15 cellular contexts compared by ENCODE assay signal in the genomic region with DNA sequence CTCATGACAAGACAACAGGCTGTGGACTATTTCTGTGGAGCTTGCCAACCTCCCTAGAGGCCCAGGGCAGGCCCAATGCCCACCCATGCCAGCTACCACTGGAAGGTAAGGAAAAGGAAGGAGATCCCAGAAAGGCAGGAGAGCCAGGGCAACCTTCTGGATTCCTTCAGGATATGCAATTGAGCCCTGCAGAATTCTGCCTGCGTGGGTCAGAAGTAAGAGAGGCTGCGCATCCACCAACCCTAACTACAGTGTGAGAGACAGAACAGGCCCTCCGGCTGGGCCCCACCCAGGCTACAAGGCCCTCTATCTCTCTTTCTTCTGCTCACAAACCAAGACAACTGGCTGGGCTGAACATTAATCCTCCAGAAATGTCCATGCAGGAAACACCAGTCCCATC. TPM values are rescaled to one million over a fixed set of nuclear protein-coding genes. Genes with fewer than 3 reads are reported as not detected.
DNase-seq lines count a peak whose midpoint lies in the region; ATAC-seq and TF ChIP-seq lines count a peak whose summit lies in the region.
"Had no signal": no experiment of that assay in that cellular context is flagged by ENCODE, and none has a peak within 500 bp of the region (broad histone marks: within the 10 kb centered on the region; RNA-seq: fewer than 3 reads in every experiment).

No MANE protein-coding gene starts in this region.

- H3K4me3 ChIP-seq in IMR-90 (ENCODE audit: insufficient read depth, low read depth, low read length) (no peak overlapping the region), RWPE2 (ENCODE audit: severe bottlenecking) (no peak overlapping the region)
- H3K4me3 ChIP-seq: A549, GM23338 had no signal

- WGBS in IMR-90 (ENCODE audit: extremely low coverage in 2 of 2, insufficient read length in 1 of 2), 2 experiments = no CpG with 5 or more reads among the region's 3 CpGs

- H3K4me1 Mint-ChIP-seq in endothelial cell (ENCODE audit: unreplicated experiment) (peaks cover 11% of the 10 kb centered on the region), osteocyte (ENCODE audit: unreplicated experiment) (no peaks in the 10 kb centered on the region)

- no peaks in the 10 kb centered on the region for H3K9me3 ChIP-seq in IMR-90 (ENCODE audit: control insufficient read depth, insufficient read depth, low read length)
- H3K9me3 ChIP-seq in RWPE2 (ENCODE audit: severe bottlenecking) = no peaks in the 10 kb centered on the region
- H3K9me3 ChIP-seq: A549, BE2C had no signal

- no TSS peak for BruUV-seq in IMR-90 (replicated peaks; lab: Mats Ljungman, UMichigan)

- peaks cover 16% of the 10 kb centered on the region for H3K9me1 ChIP-seq in IMR-90 (ENCODE audit: insufficient read depth, low read length)

- dilution Hi-C loops in IMR-90 (cut with HindIII; ENCODE audit: low sequenced_read_pairs, unreplicated experiment) = no loop called here

- H3K27me3 Mint-ChIP-seq in endothelial cell (ENCODE audit: unreplicated experiment) (peaks cover 7% of the 10 kb centered on the region), osteocyte (ENCODE audit: unreplicated experiment) (no peaks in the 10 kb centered on the region)
- H3K27me3 Mint-ChIP-seq: CD4-positive, alpha-beta memory T cell had no signal

- H4K8ac ChIP-seq in IMR-90 (ENCODE audit: low read depth in 2 of 2, low read length in 2 of 2) = no peak overlapping the region

- H3K4me3 Mint-ChIP-seq in endothelial cell (ENCODE audit: unreplicated experiment) (no peak overlapping the region), osteocyte (ENCODE audit: unreplicated experiment) (no peak overlapping the region)
- H3K4me3 Mint-ChIP-seq: GM23338 had no signal

- H2BK5ac ChIP-seq in IMR-90 (ENCODE audit: low read depth, low read length, poor library complexity, severe bottlenecking) = no peak overlapping the region

- no peak overlapping the region for H3K4me2 ChIP-seq in IMR-90 (ENCODE audit: low read depth, low read length)
- H3K4me2 ChIP-seq: A549, GM23338 had no signal

- H2AK9ac ChIP-seq in IMR-90 (replicated peaks; ENCODE audit: low read depth, low read length, poor library complexity) = no peak overlapping the region

- no peak overlapping the region for H3K18ac ChIP-seq in IMR-90 (ENCODE audit: low read depth, low read length)

- no peak overlapping the region for H2BK20ac ChIP-seq in IMR-90 (ENCODE audit: low read depth, low read length)

- H3K23ac ChIP-seq in IMR-90 (ENCODE audit: low read depth, low read length) = no peak overlapping the region; the same call in 1 of the 2 replicates

- H3K36me3 Mint-ChIP-seq in endothelial cell (ENCODE audit: low read depth, unreplicated experiment) (peaks cover 4% of the 10 kb centered on the region), osteocyte (ENCODE audit: unreplicated experiment) (peaks cover 3% of the 10 kb centered on the region)

- ATAC-seq in IMR-90 (ENCODE audit: low read depth) (no peak), RWPE2 (ENCODE audit: low read depth) (no peak)
- ATAC-seq: A549, GM23338 had no signal

- H3K27me3 ChIP-seq in IMR-90 (ENCODE audit: control insufficient read depth, insufficient read depth, low read length) (no peaks in the 10 kb centered on the region), RWPE2 (ENCODE audit: insufficient read depth, poor library complexity, severe bottlenecking) (no peaks in the 10 kb centered on the region)
- H3K27me3 ChIP-seq: BE2C had no signal

- no peaks in the 10 kb centered on the region for H4K20me1 ChIP-seq in IMR-90 (ENCODE audit: insufficient read depth, low read length)

- H3K36me3 ChIP-seq in IMR-90 (ENCODE audit: control insufficient read depth, insufficient read depth, low read length) (0 out of 2 replicates have a peak, but pooled peaks cover 1% of the 10 kb centered on the region), RWPE2 (ENCODE audit: low read depth) (peaks cover 30% of the 10 kb centered on the region)
- H3K36me3 ChIP-seq: BE2C had no signal

- no peaks in the 10 kb centered on the region for H3K9me3 Mint-ChIP-seq in endothelial cell (ENCODE audit: unreplicated experiment)
- H3K9me3 Mint-ChIP-seq in osteocyte (ENCODE audit: unreplicated experiment) = no peaks in the 10 kb centered on the region
- H3K9me3 Mint-ChIP-seq: CD4-positive, alpha-beta memory T cell; GM23338 had no signal

- no peak overlapping the region for H2AK5ac ChIP-seq in IMR-90 (ENCODE audit: low read depth, low read length)

- no peak overlapping the region for H3K14ac ChIP-seq in IMR-90 (replicated peaks; ENCODE audit: low read depth, low read length)

- H2BK120ac ChIP-seq in IMR-90 (ENCODE audit: low read depth, low read length) = no peak overlapping the region

- H4K91ac ChIP-seq in IMR-90 (ENCODE audit: insufficient read depth, low read depth, low read length) = no peak overlapping the region

- TF ChIP-seq RAD21 in IMR-90 (IDR thresholded peaks at IDR 0.05; ENCODE audit: low read length) = no peak

- no peak overlapping the region for H2BK15ac ChIP-seq in IMR-90 (ENCODE audit: low read depth, low read length)

- CTCF ChIA-PET in IMR-90 (lab: Yijun Ruan, JAX) = no interaction called here

- POLR2A ChIA-PET in IMR-90 (lab: Charles Lee; ENCODE audit: unreplicated experiment) = no interaction called here

- in situ Hi-C loops in IMR-90 (cut with MboI; ENCODE audit: low sequenced_read_pairs) = no loop called here

- H3K27ac ChIP-seq in IMR-90 (ENCODE audit: insufficient read depth, low read length) (no peak overlapping the region), RWPE2 (ENCODE audit: poor library complexity, severe bottlenecking) (no peak overlapping the region)
- H3K27ac ChIP-seq: A549, C4-2B had no signal

- no peak overlapping the region for H3K56ac ChIP-seq in IMR-90 (ENCODE audit: extremely low read depth, insufficient read depth, low read length)

- TF ChIP-seq CTCF in IMR-90 (conservative IDR thresholded peaks at IDR 0.05; ENCODE audit: low read depth, low read length) (no peak), RWPE2 (IDR thresholded peaks at IDR 0.05; ENCODE audit: poor library complexity, severe bottlenecking) (no peak), endothelial cell (IDR thresholded peaks at IDR 0.05; ENCODE audit: unreplicated experiment) (no peak), osteocyte (IDR thresholded peaks at IDR 0.05) (no peak)

- H3K4ac ChIP-seq in IMR-90 (ENCODE audit: low read depth, low read length) = no peak overlapping the region

- H4K5ac ChIP-seq in IMR-90 (ENCODE audit: low read depth, low read length) = no peak overlapping the region

- DNase-seq in IMR-90 (no peak), RWPE2 (ENCODE audit: low spot score) (peak; percentile 56), endothelial cell (ENCODE audit: low spot score) (no peak), osteocyte (ENCODE audit: extremely low spot score, unreplicated experiment) (peak; percentile 63), NCI-H345 (lab: John Stamatoyannopoulos, UW) (no peak), cerebellar nuclear complex (lab: John Stamatoyannopoulos, UW) (no peak)
- no peak for DNase-seq in stimulated activated CD4-positive, alpha-beta T cell treated with anti-CD3 and anti-CD28 coated beads, Interleukin-2, amount 100 ng/mL, for 24 hours
- DNase-seq in activated CD4-positive, alpha-beta T cell treated with anti-CD3 and anti-CD28 coated beads for 1 hour = no peak
- DNase-seq: BE2C; CD4-positive, alpha-beta memory T cell; DMS79; H7 had no signal

- H3K9ac ChIP-seq in IMR-90 (ENCODE audit: low read depth, low read length) = no peak overlapping the region

- H3K79me1 ChIP-seq in IMR-90 (ENCODE audit: low read depth in 1 of 2, low read length in 2 of 2) = no peaks in the 10 kb centered on the region

- H2AFZ ChIP-seq in IMR-90 (replicated peaks; ENCODE audit: low read length, poor library complexity) = peak overlapping the region; percentile 35
- H2AFZ ChIP-seq: GM23338 had no signal

- intact Hi-C loops in IMR-90 (cut with micrococcal nuclease) = loop anchor here (10.0 kb wide), 1 partner anchor 391 kb away; no protein-coding TSS in a partner anchor

- TF ChIP-seq POLR2A in IMR-90 (IDR thresholded peaks at IDR 0.05; ENCODE audit: low read depth, low read length) = no peak

- H3K4me1 ChIP-seq in IMR-90 (ENCODE audit: control insufficient read depth, insufficient read depth, low read length) (peaks cover 3% of the 10 kb centered on the region), RWPE2 (ENCODE audit: insufficient read depth, poor library complexity, severe bottlenecking) (peaks cover under 1% of the 10 kb centered on the region)
- H3K4me1 ChIP-seq: A549, BE2C had no signal

- H3K27ac Mint-ChIP-seq in endothelial cell (ENCODE audit: unreplicated experiment) (peak overlapping the region; percentile 7), osteocyte (ENCODE audit: unreplicated experiment) (no peak overlapping the region)

TF ChIP-seq in IMR-90, 13 proteins besides CTCF, POLR2A, EP300 and RAD21 (continues in another document):
- no peak for TF ChIP-seq MAFK (IDR thresholded peaks at IDR 0.05; ENCODE audit: low read depth, low read length)
- TF ChIP-seq CEBPB (IDR thresholded peaks at IDR 0.05; ENCODE audit: low read depth, low read length) = no peak
- TF ChIP-seq, protein P1, sequence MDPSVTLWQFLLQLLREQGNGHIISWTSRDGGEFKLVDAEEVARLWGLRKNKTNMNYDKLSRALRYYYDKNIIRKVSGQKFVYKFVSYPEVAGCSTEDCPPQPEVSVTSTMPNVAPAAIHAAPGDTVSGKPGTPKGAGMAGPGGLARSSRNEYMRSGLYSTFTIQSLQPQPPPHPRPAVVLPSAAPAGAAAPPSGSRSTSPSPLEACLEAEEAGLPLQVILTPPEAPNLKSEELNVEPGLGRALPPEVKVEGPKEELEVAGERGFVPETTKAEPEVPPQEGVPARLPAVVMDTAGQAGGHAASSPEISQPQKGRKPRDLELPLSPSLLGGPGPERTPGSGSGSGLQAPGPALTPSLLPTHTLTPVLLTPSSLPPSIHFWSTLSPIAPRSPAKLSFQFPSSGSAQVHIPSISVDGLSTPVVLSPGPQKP (IDR thresholded peaks at IDR 0.05; ENCODE audit: borderline replicate concordance, low read depth, low read length) = no peak
- no peak for TF ChIP-seq SMC3 (IDR thresholded peaks at IDR 0.05; ENCODE audit: low read depth, low read length)
- TF ChIP-seq NFE2L2 (IDR thresholded peaks at IDR 0.05; ENCODE audit: low read depth, low read length) = no peak

RNA-seq across cellular contexts. Expression of a gene that starts 15.0 kb away (rescaled TPM):
- total RNA-seq in IMR-90 (2012; rRNA removed) (10.0 and 12.5 TPM in 2 replicates), endothelial cell (ENCODE audit: unreplicated experiment) (33.6 TPM), osteocyte (60.5 and 67.2 TPM in 2 replicates)
- polyA plus RNA-seq in IMR-90 (2012; rRNA removed) = 39.7 and 50.7 TPM in 2 replicates
- 42.3 and 104 TPM in 2 replicates for polyA plus RNA-seq in IMR-90 (2012; cell fraction: cytosol; rRNA removed)
- polyA plus RNA-seq in IMR-90 (2012; cell fraction: nucleus; rRNA removed; ENCODE audit: low replicate concordance) = 149 and 281 TPM in 2 replicates

RNA-seq across cellular contexts. Expression of a gene that starts 57.3 kb away (rescaled TPM):
- 78.0 and 82.4 TPM in 2 replicates for total RNA-seq in IMR-90 (2012; rRNA removed)
- 380 and 406 TPM in 2 replicates for polyA plus RNA-seq in IMR-90 (2012; rRNA removed)
- polyA plus RNA-seq in IMR-90 (2012; cell fraction: cytosol; rRNA removed) = 425 and 634 TPM in 2 replicates
- polyA plus RNA-seq in IMR-90 (2012; cell fraction: nucleus; rRNA removed; ENCODE audit: low replicate concordance) = 82.6 and 188 TPM in 2 replicates
- 96.8 TPM for total RNA-seq in endothelial cell (ENCODE audit: unreplicated experiment)
- 160 and 166 TPM in 2 replicates for total RNA-seq in osteocyte

Comparison
In these comparisons a context has a peak if more than half of its experiments do, and no peak if none do; other contexts are left out.
1. DNase-seq: peak in RWPE2 (single experiment) and osteocyte (single experiment); none in IMR-90 (single experiment), endothelial cell (single experiment), NCI-H345 (single experiment), stimulated activated CD4-positive, alpha-beta T cell treated with anti-CD3 and anti-CD28 coated beads, Interleukin-2, amount 100 ng/mL, for 24 hours (0 of 2), activated CD4-positive, alpha-beta T cell treated with anti-CD3 and anti-CD28 coated beads for 1 hour (single experiment) and cerebellar nuclear complex (0 of 2).